ENCODE assay signal across 1 cellular context in the genomic region with DNA sequence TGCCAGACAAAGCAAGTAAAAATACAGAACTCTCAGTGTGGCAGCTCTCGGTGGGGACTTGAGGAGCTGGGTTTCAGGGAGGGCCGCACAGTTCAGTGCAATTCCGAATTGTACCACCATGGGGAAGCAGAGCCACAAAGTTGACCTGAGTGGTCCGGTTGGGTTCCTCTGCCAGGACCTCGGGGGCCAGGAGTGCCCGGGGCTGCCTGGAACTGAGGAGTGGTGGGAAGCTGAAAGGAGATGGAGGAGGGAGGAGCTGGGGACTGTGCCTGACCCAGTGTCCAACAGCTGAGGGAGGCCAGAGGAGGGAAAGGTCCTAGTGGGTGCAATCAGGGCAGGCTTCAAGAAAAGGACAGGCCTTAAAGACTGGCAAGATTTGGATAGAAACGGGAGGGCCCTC.
A peak's percentile ranks its signal among the peaks of the same experiment; 100 is the strongest.
TF ChIP-seq lines count a peak whose summit lies in the region.

No MANE protein-coding gene starts in this region.

TF ChIP-seq in K562, 482 proteins besides CTCF, POLR2A, EP300 and RAD21:
- TF ChIP-seq CGGBP1 (CRISPR knock-in tag; IDR thresholded peaks at IDR 0.05) (no peak), SMC3 (conservative IDR thresholded peaks at IDR 0.05; ENCODE audit: insufficient read depth, low read depth, low read length) (peak; percentile 81), ARID2 (IDR thresholded peaks at IDR 0.05) (peak; percentile 51; the same call in 1 of the 2 replicates), STAG1 (CRISPR knock-in tag; IDR thresholded peaks at IDR 0.05; ENCODE audit: borderline replicate concordance) (peak; percentile 73; the same call in 1 of the 2 replicates), CC2D1A (IDR thresholded peaks at IDR 0.05) (peak; percentile 51; the same call in 1 of the 2 replicates)
- TF ChIP-seq, protein P1, sequence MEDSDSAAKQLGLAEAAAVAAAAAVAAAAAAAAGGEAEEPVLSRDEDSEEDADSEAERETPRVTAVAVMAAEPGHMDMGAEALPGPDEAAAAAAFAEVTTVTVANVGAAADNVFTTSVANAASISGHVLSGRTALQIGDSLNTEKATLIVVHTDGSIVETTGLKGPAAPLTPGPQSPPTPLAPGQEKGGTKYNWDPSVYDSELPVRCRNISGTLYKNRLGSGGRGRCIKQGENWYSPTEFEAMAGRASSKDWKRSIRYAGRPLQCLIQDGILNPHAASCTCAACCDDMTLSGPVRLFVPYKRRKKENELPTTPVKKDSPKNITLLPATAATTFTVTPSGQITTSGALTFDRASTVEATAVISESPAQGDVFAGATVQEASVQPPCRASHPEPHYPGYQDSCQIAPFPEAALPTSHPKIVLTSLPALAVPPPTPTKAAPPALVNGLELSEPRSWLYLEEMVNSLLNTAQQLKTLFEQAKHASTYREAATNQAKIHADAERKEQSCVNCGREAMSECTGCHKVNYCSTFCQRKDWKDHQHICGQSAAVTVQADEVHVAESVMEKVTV (CRISPR knock-in tag; IDR thresholded peaks at IDR 0.05), result peak; percentile 47; the same call in 1 of the 2 replicates
- TF ChIP-seq, protein P2, sequence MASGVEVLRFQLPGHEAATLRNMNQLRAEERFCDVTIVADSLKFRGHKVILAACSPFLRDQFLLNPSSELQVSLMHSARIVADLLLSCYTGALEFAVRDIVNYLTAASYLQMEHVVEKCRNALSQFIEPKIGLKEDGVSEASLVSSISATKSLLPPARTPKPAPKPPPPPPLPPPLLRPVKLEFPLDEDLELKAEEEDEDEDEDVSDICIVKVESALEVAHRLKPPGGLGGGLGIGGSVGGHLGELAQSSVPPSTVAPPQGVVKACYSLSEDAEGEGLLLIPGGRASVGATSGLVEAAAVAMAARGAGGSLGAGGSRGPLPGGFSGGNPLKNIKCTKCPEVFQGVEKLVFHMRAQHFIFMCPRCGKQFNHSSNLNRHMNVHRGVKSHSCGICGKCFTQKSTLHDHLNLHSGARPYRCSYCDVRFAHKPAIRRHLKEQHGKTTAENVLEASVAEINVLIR (CRISPR knock-in tag; IDR thresholded peaks at IDR 0.05), result no peak
